Comparison of ENCODE assay signal across 8 cellular contexts in genomic region chr2:236352761-236353593, GRCh38.
DNase-seq lines count a peak whose midpoint lies in the region; ATAC-seq and TF ChIP-seq lines count a peak whose summit lies in the region.

No MANE protein-coding gene starts in this region.

- peaks cover 2% of the 10 kb centered on the region for H3K4me1 Mint-ChIP-seq in activated B cell treated with CpG ODN at 0.5 μM for 24 hours

- no peak for TF ChIP-seq EP300 in gastroesophageal sphincter (IDR thresholded peaks at IDR 0.05)

- peak; percentile 75 for TF ChIP-seq CTCF in MM.1S (IDR thresholded peaks at IDR 0.05; ENCODE audit: low read length)
- TF ChIP-seq CTCF in activated B cell treated with CpG ODN at 0.5 μM for 24 hours (IDR thresholded peaks at IDR 0.05) = peak; percentile 85
- TF ChIP-seq CTCF in gastroesophageal sphincter (IDR thresholded peaks at IDR 0.05) = peak; percentile 79 to 91 (median 88)
- peak; percentile 66 to 85 (median 74) for TF ChIP-seq CTCF in gastrocnemius medialis (IDR thresholded peaks at IDR 0.05 in 4 of 5, conservative IDR thresholded peaks at IDR 0.05 in 1 of 5)

- ATAC-seq in activated B cell treated with CpG ODN at 0.5 μM for 24 hours (ENCODE audit: low read depth) = peak; percentile 34
- ATAC-seq in gastroesophageal sphincter = no peak
- no peak for ATAC-seq in gastrocnemius medialis

- no peaks in the 10 kb centered on the region for H3K36me3 Mint-ChIP-seq in activated B cell treated with CpG ODN at 0.5 μM for 24 hours (ENCODE audit: low read depth)

- H3K36me3 ChIP-seq in MM.1S (replicated peaks; ENCODE audit: insufficient read depth, low read length) (no peaks in the 10 kb centered on the region), gastroesophageal sphincter (no peaks in the 10 kb centered on the region), gastrocnemius medialis (no peaks in the 10 kb centered on the region)
- H3K36me3 ChIP-seq in effector memory CD4-positive, alpha-beta T cell (ENCODE audit: control insufficient read depth, insufficient read depth, low read length) = no peaks in the 10 kb centered on the region

- H3K4me2 ChIP-seq in MM.1S (ENCODE audit: low read depth, low read length) = no peak overlapping the region

- no peak overlapping the region for H3K4me3 ChIP-seq in MM.1S (ENCODE audit: low read length)
- no peak overlapping the region for H3K4me3 ChIP-seq in gastroesophageal sphincter
- no peak overlapping the region for H3K4me3 ChIP-seq in gastrocnemius medialis
- H3K4me3 ChIP-seq in effector memory CD4-positive, alpha-beta T cell (ENCODE audit: insufficient read depth, low read depth, low read length, poor library complexity, severe bottlenecking) = no peak overlapping the region

- no peaks in the 10 kb centered on the region for H3K9me3 Mint-ChIP-seq in activated B cell treated with CpG ODN at 0.5 μM for 24 hours

- TF ChIP-seq POLR2A in gastroesophageal sphincter (IDR thresholded peaks at IDR 0.05) = no peak
- no peak for TF ChIP-seq POLR2A in gastrocnemius medialis (IDR thresholded peaks at IDR 0.05)

- H3K27ac Mint-ChIP-seq in activated B cell treated with CpG ODN at 0.5 μM for 24 hours = no peak overlapping the region

- no peaks in the 10 kb centered on the region for H4K20me1 ChIP-seq in MM.1S (ENCODE audit: insufficient read depth, low read length)

- H3K79me2 ChIP-seq in MM.1S (ENCODE audit: low read length) = no peaks in the 10 kb centered on the region

- H3K27me3 ChIP-seq in MM.1S (replicated peaks; ENCODE audit: insufficient read depth, low read length) = no peaks in the 10 kb centered on the region
- peaks cover 6% of the 10 kb centered on the region for H3K27me3 ChIP-seq in gastroesophageal sphincter
- H3K27me3 ChIP-seq in gastrocnemius medialis = no peaks in the 10 kb centered on the region
- H3K27me3 ChIP-seq in effector memory CD4-positive, alpha-beta T cell (replicated peaks; ENCODE audit: control insufficient read depth, insufficient read depth, low read length, poor library complexity, severe bottlenecking) = peaks cover 4% of the 10 kb centered on the region

- H3K4me1 ChIP-seq in MM.1S (ENCODE audit: low read length) = no peaks in the 10 kb centered on the region
- H3K4me1 ChIP-seq in gastroesophageal sphincter = no peaks in the 10 kb centered on the region
- no peaks in the 10 kb centered on the region for H3K4me1 ChIP-seq in gastrocnemius medialis
- no peaks in the 10 kb centered on the region for H3K4me1 ChIP-seq in effector memory CD4-positive, alpha-beta T cell (ENCODE audit: control insufficient read depth, insufficient read depth, low read length, poor library complexity, severe bottlenecking)

- H3K4me3 Mint-ChIP-seq in activated B cell treated with CpG ODN at 0.5 μM for 24 hours = no peak overlapping the region

- H3F3A ChIP-seq in MM.1S (ENCODE audit: insufficient read depth, low read length) = no peaks in the 10 kb centered on the region

- intact Hi-C loops in activated B cell treated with CpG ODN at 0.5 μM for 24 hours (cut with micrococcal nuclease) = loop anchor here (1.0 to 5.0 kb wide), 6 partner anchors 160 to 719 kb away; partner anchors contain the start of gene ACKR3
- intact Hi-C loops in gastrocnemius medialis (cut with DNase I; ENCODE audit: low total_unique reads) = loop anchor here (1.0 kb wide), 3 partner anchors 674 to 719 kb away; no protein-coding TSS in a partner anchor

- H3K27me3 Mint-ChIP-seq in activated B cell treated with CpG ODN at 0.5 μM for 24 hours = peaks cover 13% of the 10 kb centered on the region

- WGBS in gastroesophageal sphincter (ENCODE audit: low coverage in 1 of 2), 2 donors = 12 to 14% methylated on average over 13 to 14 of the region's 14 CpGs

- no peaks in the 10 kb centered on the region for H3K9me2 ChIP-seq in MM.1S (replicated peaks; ENCODE audit: insufficient read depth, low read length)

- H3K27ac ChIP-seq in MM.1S (ENCODE audit: low read length) (no peak overlapping the region), gastroesophageal sphincter (no peak overlapping the region), gastrocnemius medialis (no peak overlapping the region)
- no peak overlapping the region for H3K27ac ChIP-seq in effector memory CD4-positive, alpha-beta T cell (ENCODE audit: insufficient read depth, low read length, poor library complexity, severe bottlenecking)

- CTCF ChIA-PET in activated B cell treated with CpG ODN at 0.5 μM for 24 hours (lab: Charles Lee) = interaction anchor here (0.7 to 3.9 kb wide), 17 partner anchors 9 to 722 kb away, joined by 3 to 23 read pairs (median 4); partner anchors contain the start of gene ACKR3

- DNase-seq in SKM-1 (lab: John Stamatoyannopoulos, UW; ENCODE audit: unreplicated experiment) (peak; percentile 9), SKM-1 treated with dmso at 0.1 percent for 144 hours (lab: John Stamatoyannopoulos, UW; ENCODE audit: unreplicated experiment) (no peak), MM.1S (peak; percentile 33), activated B cell treated with CpG ODN at 0.5 μM for 24 hours (no peak), gastrocnemius medialis (no peak)
- DNase-seq in effector memory CD4-positive, alpha-beta T cell = no peak
- DNase-seq in stimulated activated naive CD4-positive, alpha-beta T cell treated with Interleukin-2 at 50 U/mL for 16 hours (lab: John Stamatoyannopoulos, UW) = no peak

- POLR2A ChIA-PET in activated B cell treated with CpG ODN at 0.5 μM for 24 hours (lab: Charles Lee) = interaction anchor here (0.7 kb wide), 1 partner anchor 217 kb away, joined by 3 read pairs; the partner anchor contains the start of gene ACKR3

- H2AFZ ChIP-seq in MM.1S (ENCODE audit: low read length) = no peak overlapping the region

- no peak overlapping the region for H3K9ac ChIP-seq in MM.1S (ENCODE audit: low read length)

- H3K9me3 ChIP-seq in MM.1S (replicated peaks; ENCODE audit: insufficient read depth, low read length) (no peaks in the 10 kb centered on the region), gastroesophageal sphincter (no peaks in the 10 kb centered on the region), gastrocnemius medialis (no peaks in the 10 kb centered on the region)
- H3K9me3 ChIP-seq in effector memory CD4-positive, alpha-beta T cell (ENCODE audit: control insufficient read depth, low read length) = no peaks in the 10 kb centered on the region

- in situ Hi-C loops in gastrocnemius medialis (cut with MboI; ENCODE audit: low sequenced_read_pairs in 4 of 4) = loop anchor here in 2 of 4 donors (5.0 to 10.0 kb wide), 2 partner anchors 672 to 709 kb away; no protein-coding TSS in a partner anchor

Comparison
In these comparisons a context has a peak if more than half of its experiments do, and no peak if none do; other contexts are left out.
1. DNase-seq: peak in SKM-1 (single experiment) and MM.1S (single experiment); none in SKM-1 treated with dmso at 0.1 percent for 144 hours (single experiment), activated B cell treated with CpG ODN at 0.5 μM for 24 hours (single experiment), gastrocnemius medialis (0 of 2), effector memory CD4-positive, alpha-beta T cell (0 of 3) and stimulated activated naive CD4-positive, alpha-beta T cell treated with Interleukin-2 at 50 U/mL for 16 hours (single experiment).
2. Peak in every context shown above with its lines, with median percentiles within 50 percentile points of each other: CTCF ChIP-seq.